27 cellular contexts compared by ENCODE assay signal in genomic region chr2:85751627-85752026, GRCh38. TPM values are rescaled to one million over a fixed set of nuclear protein-coding genes. Genes with fewer than 3 reads are reported as not detected.
DNase-seq lines count a peak whose midpoint lies in the region; ATAC-seq and TF ChIP-seq lines count a peak whose summit lies in the region.
"Had no signal": no experiment of that assay in that cellular context is flagged by ENCODE, and none has a peak within 500 bp of the region (broad histone marks: within the 10 kb centered on the region; RNA-seq: fewer than 3 reads in every experiment).

No MANE protein-coding gene starts in this region.

- H3K36me3 ChIP-seq in adipocyte (ENCODE audit: control insufficient read depth, insufficient read depth, low read length, severe bottlenecking) (no peaks in the 10 kb centered on the region), mesendoderm (ENCODE audit: control insufficient read depth, insufficient read depth, low read length) (no peaks in the 10 kb centered on the region), thoracic aorta (no peaks in the 10 kb centered on the region)
- H3K36me3 ChIP-seq: colonic mucosa, pancreas, Peyer's patch, suprapubic skin had no signal

- H3K4me1 Mint-ChIP-seq in T-helper 1 cell treated with Interleukin-12 subunit alpha and Interleukin-12 subunit beta and Interleukin-4 antibody, amounts not matched to agents 30 μg/mL and 1 μg/mL, for 36 hours (ENCODE audit: low read depth) = peaks cover 14% of the 10 kb centered on the region

- no peak overlapping the region for H3K4ac ChIP-seq in mesendoderm (ENCODE audit: low read depth, low read length)

- H3K9ac ChIP-seq in adipocyte (ENCODE audit: low read length) = peak overlapping the region; percentile 96
- no peak overlapping the region for H3K9ac ChIP-seq in mesendoderm (ENCODE audit: low read length)

- no peak overlapping the region for H3K27ac ChIP-seq in mesendoderm (ENCODE audit: low read depth, low read length)
- H3K27ac ChIP-seq in thoracic aorta = peak overlapping the region; percentile 93 to 98
- H3K27ac ChIP-seq: 22Rv1, colonic mucosa, pancreas, Peyer's patch, SJSA1, suprapubic skin had no signal

- H3K4me3 Mint-ChIP-seq in T-helper 1 cell treated with Interleukin-12 subunit alpha and Interleukin-12 subunit beta and Interleukin-4 antibody, amounts not matched to agents 30 μg/mL and 1 μg/mL, for 36 hours = peak overlapping the region; percentile 41
- H3K4me3 Mint-ChIP-seq: activated naive CD4-positive, alpha-beta T cell treated with anti-CD3 and anti-CD28 coated beads, Interleukin-2, amount 50 U/mL, for 24 hours; CD8-positive, alpha-beta T cell; endodermal cell had no signal

- no CpG with 5 or more reads among the region's 11 CpGs for WGBS in mesendoderm (ENCODE audit: extremely low coverage, insufficient coverage, low lambda C conversion rate)

- TF ChIP-seq CTCF in thoracic aorta (IDR thresholded peaks at IDR 0.05) (no peak), foreskin fibroblast (IDR thresholded peaks at IDR 0.05; ENCODE audit: low read depth, low read length) (no peak)

- no peak overlapping the region for H3K4me3 ChIP-seq in adipocyte (ENCODE audit: low read length)
- no peak overlapping the region for H3K4me3 ChIP-seq in mesendoderm (ENCODE audit: low read length)
- no peak overlapping the region for H3K4me3 ChIP-seq in thoracic aorta
- H3K4me3 ChIP-seq in foreskin fibroblast (ENCODE audit: low read depth in 1 of 2, low read length in 2 of 2) = no peak overlapping the region
- H3K4me3 ChIP-seq: colonic mucosa, pancreas, Peyer's patch, SJSA1 had no signal

- no peak overlapping the region for H3K4me2 ChIP-seq in mesendoderm (ENCODE audit: low read length)

- no peak overlapping the region for H2BK15ac ChIP-seq in mesendoderm (replicated peaks; ENCODE audit: low read depth)

- H3K79me1 ChIP-seq in mesendoderm (ENCODE audit: low read length) = no peaks in the 10 kb centered on the region

- no peak overlapping the region for H3K27ac Mint-ChIP-seq in T-helper 1 cell treated with Interleukin-12 subunit alpha and Interleukin-12 subunit beta and Interleukin-4 antibody, amounts not matched to agents 30 μg/mL and 1 μg/mL, for 36 hours
- H3K27ac Mint-ChIP-seq: activated naive CD4-positive, alpha-beta T cell treated with anti-CD3 and anti-CD28 coated beads, Interleukin-2, amount 50 U/mL, for 24 hours; CD8-positive, alpha-beta T cell; endodermal cell had no signal

- H3K56ac ChIP-seq in mesendoderm (ENCODE audit: low read length) = no peak overlapping the region

- H3K18ac ChIP-seq in mesendoderm (ENCODE audit: low read length) = no peak overlapping the region

- H3K27me3 ChIP-seq in adipocyte (replicated peaks; ENCODE audit: control insufficient read depth, insufficient read depth, low read length) (no peaks in the 10 kb centered on the region), mesendoderm (ENCODE audit: insufficient read depth, low read length, poor library complexity) (peaks cover 18% of the 10 kb centered on the region), thoracic aorta (replicated peaks; ENCODE audit: insufficient read depth) (no peaks in the 10 kb centered on the region)
- H3K27me3 ChIP-seq: pancreas, Peyer's patch, SJSA1 had no signal

- H3K79me2 ChIP-seq in mesendoderm (ENCODE audit: control insufficient read depth, insufficient read depth, low read length) = no peaks in the 10 kb centered on the region

- H2BK5ac ChIP-seq in mesendoderm (ENCODE audit: low read length) = no peak overlapping the region

- H3K4me1 ChIP-seq in adipocyte (ENCODE audit: control insufficient read depth, insufficient read depth, low read length) (peaks cover 52% of the 10 kb centered on the region), mesendoderm (ENCODE audit: control insufficient read depth, low read depth, low read length) (peaks cover 4% of the 10 kb centered on the region), thoracic aorta (ENCODE audit: control insufficient read depth in 1 of 2, low read depth in 2 of 2) (peaks cover 25 to 65% of the 10 kb centered on the region in 2 donors)

- no peak overlapping the region for H4K5ac ChIP-seq in mesendoderm (ENCODE audit: low read length)

- no peak overlapping the region for H4K8ac ChIP-seq in mesendoderm (ENCODE audit: low read depth, low read length)

- DNase-seq in T-helper 1 cell (no peak), adipocyte (ENCODE audit: low read depth) (no peak), mesendoderm (no peak), thoracic aorta (ENCODE audit: low spot score) (no peak), GDM1 (lab: John Stamatoyannopoulos, UW) (no peak), dedifferentiated amniotic fluid mesenchymal stem cell (ENCODE audit: extremely low spot score) (no peak), foreskin fibroblast (no peak)
- DNase-seq: activated CD4-positive, alpha-beta T cell treated with anti-CD3 and anti-CD28 coated beads, Interleukin-2, amount 50 U/mL, for 48 hours; CD8-positive, alpha-beta T cell; colonic mucosa; endodermal cell; foreskin melanocyte; H7; mesenchymal stem cell; NCI-H2029; NCI-H2227 treated with DMSO at 0.1 percent for 48 hours; stimulated activated CD4-positive, alpha-beta T cell treated with anti-CD3 and anti-CD28 coated beads, Interleukin-12 subunit alpha, Interleukin-12 subunit beta, amount 100 ng/mL, for 4 hours; stimulated activated CD4-positive, alpha-beta T cell treated with anti-CD3 and anti-CD28 coated beads, Interleukin-4, amount 100 ng/mL, for 1 hour had no signal

- H3K23ac ChIP-seq in mesendoderm (ENCODE audit: low read length) = peak overlapping the region; percentile 95

- H3K9me3 ChIP-seq in adipocyte (ENCODE audit: control insufficient read depth, low read length) (no peaks in the 10 kb centered on the region), thoracic aorta (no peaks in the 10 kb centered on the region)
- H3K9me3 ChIP-seq: colonic mucosa, pancreas, SJSA1, suprapubic skin had no signal

- no peak for ATAC-seq in thoracic aorta (ENCODE audit: insufficient number of reproducible peaks, low FRiP score, low read depth)
- ATAC-seq: activated CD4-positive, CD25-positive, alpha-beta regulatory T cell treated with anti-CD3 and anti-CD28 coated beads, Interleukin-2, amount 50 U/mL, for 24 hours; CD8-positive, alpha-beta T cell; esophagus mucosa had no signal

- no peak overlapping the region for H2AK5ac ChIP-seq in mesendoderm (ENCODE audit: low read length)

- H3K27me3 Mint-ChIP-seq in T-helper 1 cell treated with Interleukin-12 subunit alpha and Interleukin-12 subunit beta and Interleukin-4 antibody, amounts not matched to agents 30 μg/mL and 1 μg/mL, for 36 hours (ENCODE audit: low read depth) = peaks cover 74% of the 10 kb centered on the region

- H3K36me3 Mint-ChIP-seq in T-helper 1 cell treated with Interleukin-12 subunit alpha and Interleukin-12 subunit beta and Interleukin-4 antibody, amounts not matched to agents 30 μg/mL and 1 μg/mL, for 36 hours (ENCODE audit: low read depth) = peaks cover 1% of the 10 kb centered on the region
- H3K36me3 Mint-ChIP-seq: activated naive CD4-positive, alpha-beta T cell treated with anti-CD3 and anti-CD28 coated beads, Interleukin-2, amount 50 U/mL, for 24 hours; CD8-positive, alpha-beta T cell had no signal

- H3K9me3 Mint-ChIP-seq in T-helper 1 cell treated with Interleukin-12 subunit alpha and Interleukin-12 subunit beta and Interleukin-4 antibody, amounts not matched to agents 30 μg/mL and 1 μg/mL, for 36 hours = no peaks in the 10 kb centered on the region
- H3K9me3 Mint-ChIP-seq: activated naive CD4-positive, alpha-beta T cell treated with anti-CD3 and anti-CD28 coated beads, Interleukin-2, amount 50 U/mL, for 24 hours; CD8-positive, alpha-beta T cell; endodermal cell had no signal

- no peak overlapping the region for H2BK120ac ChIP-seq in mesendoderm (ENCODE audit: low read depth, low read length)

RNA-seq across cellular contexts. Expression of gene ATOH8, which starts 2.2 kb away (rescaled TPM):
- 0.37 TPM for polyA plus RNA-seq in mesendoderm (2013, experiment 1 of 2)
- 0.39 TPM for polyA plus RNA-seq in mesendoderm (2013, experiment 2 of 2)
- total RNA-seq in thoracic aorta = 100 to 1,000 TPM in 1 of 2 donors, 10 to 100 TPM in 1; 78.4 to 207 TPM

RNA-seq across cellular contexts. Expression of gene GNLY, which starts 57.5 kb away (rescaled TPM):
- polyA plus RNA-seq in mesendoderm (2013, experiment 1 of 2) = not detected
- not detected for polyA plus RNA-seq in mesendoderm (2013, experiment 2 of 2)
- total RNA-seq in thoracic aorta = 1 to 10 TPM; 1.5 to 8.5 TPM
- total RNA-seq: endodermal cell, H7, SJSA1 had no signal
